19 cellular contexts compared by ENCODE assay signal in genomic region chr2:11090158-11090557, GRCh38.
DNase-seq lines count a peak whose midpoint lies in the region; ATAC-seq and TF ChIP-seq lines count a peak whose summit lies in the region.
"Had no signal": no experiment of that assay in that cellular context is flagged by ENCODE, and none has a peak within 500 bp of the region (broad histone marks: within the 10 kb centered on the region; RNA-seq: fewer than 3 reads in every experiment).

No MANE protein-coding gene starts in this region.

- H3K4me3 Mint-ChIP-seq in activated CD4-positive, alpha-beta T cell treated with anti-CD3 and anti-CD28 coated beads for 36 hours, result no peak overlapping the region
- H3K4me3 Mint-ChIP-seq in activated T-helper 17 cell treated with anti-CD3 and anti-CD28 coated beads, Interleukin-2, amount 50 U/mL, for 72 hours, result no peak overlapping the region
- H3K4me3 Mint-ChIP-seq: CD4-positive, alpha-beta memory T cell had no signal

- POLR2A ChIA-PET in activated CD4-positive, alpha-beta T cell treated with anti-CD3 and anti-CD28 coated beads for 36 hours (lab: Charles Lee), result no interaction called here
- POLR2A ChIA-PET in HCT116 (lab: Charles Lee), result no interaction called here

- H2AFZ ChIP-seq in HCT116 (ENCODE audit: low read depth, low read length, poor library complexity, severe bottlenecking), result peak overlapping the region; percentile 51

- no TSS peak for BruUV-seq in HCT116 (replicated peaks; lab: Mats Ljungman, UMichigan)

- H3K27ac Mint-ChIP-seq in activated CD4-positive, alpha-beta T cell treated with anti-CD3 and anti-CD28 coated beads for 36 hours, result no peak overlapping the region
- H3K27ac Mint-ChIP-seq in activated T-helper 17 cell treated with anti-CD3 and anti-CD28 coated beads, Interleukin-2, amount 50 U/mL, for 72 hours, result no peak overlapping the region

- peaks cover 1% of the 10 kb centered on the region for H3K27me3 Mint-ChIP-seq in activated CD4-positive, alpha-beta T cell treated with anti-CD3 and anti-CD28 coated beads for 36 hours
- H3K27me3 Mint-ChIP-seq in activated T-helper 17 cell treated with anti-CD3 and anti-CD28 coated beads, Interleukin-2, amount 50 U/mL, for 72 hours, result no peaks in the 10 kb centered on the region

- no peaks in the 10 kb centered on the region for H3K27me3 ChIP-seq in HCT116 (ENCODE audit: insufficient read depth, low read length)
- no peaks in the 10 kb centered on the region for H3K27me3 ChIP-seq in lower lobe of right lung (ENCODE audit: low read depth)
- H3K27me3 ChIP-seq: BE2C, MG63 had no signal

- RAD21 ChIA-PET in HCT116 (lab: Charles Lee; ENCODE audit: low non-redundant PET in 1 of 2, low total read pairs in 2 of 2, uncharacterized antibody in 2 of 2, unreplicated experiment in 2 of 2), result no interaction called here

- no peak for TF ChIP-seq CTCF in HCT116 (IDR thresholded peaks at IDR 0.05 in 2 of 3, conservative IDR thresholded peaks at IDR 0.05 in 1 of 3; ENCODE audit: borderline replicate concordance in 1 of 3, insufficient read depth in 1 of 3, low read depth in 2 of 3, low read length in 2 of 3)
- TF ChIP-seq CTCF in NB4 (IDR thresholded peaks at IDR 0.05; ENCODE audit: low read depth, low read length), result no peak
- no peak for TF ChIP-seq CTCF in lower lobe of right lung (IDR thresholded peaks at IDR 0.05)

- no peak overlapping the region for H3K9ac ChIP-seq in HCT116 (ENCODE audit: low read length)

- H3K27ac ChIP-seq in HCT116 (ENCODE audit: low read depth, low read length) (no peak overlapping the region), lower lobe of right lung (no peak overlapping the region)

- no peak for TF ChIP-seq RAD21 in HCT116 (IDR thresholded peaks at IDR 0.05; ENCODE audit: low read depth)

- peaks cover 0 to 9% of the 10 kb centered on the region in 2 experiments; a peak in 2 of 4 replicates for H3K4me1 ChIP-seq in HCT116 (ENCODE audit: control insufficient read depth in 1 of 2, insufficient read depth in 2 of 2, low read length in 2 of 2)
- H3K4me1 ChIP-seq in lower lobe of right lung, result no peaks in the 10 kb centered on the region
- H3K4me1 ChIP-seq: BE2C had no signal

- intact Hi-C loops in activated CD4-positive, alpha-beta T cell treated with anti-CD3 and anti-CD28 coated beads for 36 hours (cut with DNase I, micrococcal nuclease), result no loop called here
- intact Hi-C loops in HCT116 (cut with micrococcal nuclease) (no loop called here), lower lobe of right lung (cut with DNase I) (no loop called here)

- no peaks in the 10 kb centered on the region for H4K20me1 ChIP-seq in HCT116 (ENCODE audit: insufficient read depth)

- no peaks in the 10 kb centered on the region for H3K36me3 Mint-ChIP-seq in activated CD4-positive, alpha-beta T cell treated with anti-CD3 and anti-CD28 coated beads for 36 hours (ENCODE audit: low read depth)
- no peaks in the 10 kb centered on the region for H3K36me3 Mint-ChIP-seq in activated T-helper 17 cell treated with anti-CD3 and anti-CD28 coated beads, Interleukin-2, amount 50 U/mL, for 72 hours (ENCODE audit: low read depth)
- H3K36me3 Mint-ChIP-seq: CD4-positive, alpha-beta memory T cell had no signal

- DNase-seq in activated CD4-positive, alpha-beta T cell treated with anti-CD3 and anti-CD28 coated beads for 36 hours, result no peak
- no peak for DNase-seq in activated CD4-positive, alpha-beta T cell treated with anti-CD3 and anti-CD28 coated beads for 1 hour
- DNase-seq in HCT116 (ENCODE audit: low read depth, low spot score), result no peak
- peak; percentile 16 for DNase-seq in NB4 (ENCODE audit: low read depth)
- DNase-seq in lower lobe of right lung, result no peak
- no peak for DNase-seq in NCI-H1048 (lab: John Stamatoyannopoulos, UW)
- DNase-seq: BE2C; CD4-positive, alpha-beta memory T cell; GF-D8; H7; IMR-90; MG63; NCI-H187; NCI-H2107; NCI-H345; NCI-H524 treated with DMSO at 0.1 percent for 48 hours had no signal

- H3K79me2 ChIP-seq in HCT116 (ENCODE audit: insufficient read depth, low read length), result no peaks in the 10 kb centered on the region

- no peaks in the 10 kb centered on the region for H3K9me2 ChIP-seq in HCT116 (ENCODE audit: insufficient read depth)

- H3K4me1 Mint-ChIP-seq in activated CD4-positive, alpha-beta T cell treated with anti-CD3 and anti-CD28 coated beads for 36 hours, result no peaks in the 10 kb centered on the region
- no peaks in the 10 kb centered on the region for H3K4me1 Mint-ChIP-seq in activated T-helper 17 cell treated with anti-CD3 and anti-CD28 coated beads, Interleukin-2, amount 50 U/mL, for 72 hours
- H3K4me1 Mint-ChIP-seq: CD4-positive, alpha-beta memory T cell had no signal

- peak; percentile 57 for ATAC-seq in activated CD4-positive, alpha-beta T cell treated with anti-CD3 and anti-CD28 coated beads for 36 hours
- ATAC-seq in HCT116, result no peak
- ATAC-seq in activated T-helper 17 cell treated with anti-CD3 and anti-CD28 coated beads, Interleukin-2, amount 50 U/mL, for 72 hours (replicated peaks), result peak; percentile 59
- ATAC-seq in lower lobe of right lung, result no peak
- ATAC-seq in HG03097 (IDR thresholded peaks at IDR 0.05; ENCODE audit: low FRiP score, unreplicated experiment), result no peak
- ATAC-seq: Right ventricle myocardium inferior had no signal

- H3K9me3 ChIP-seq in HCT116 (ENCODE audit: control insufficient read depth in 1 of 2, insufficient read depth in 1 of 2, low read depth in 1 of 2, low read length in 2 of 2), result no peaks in the 10 kb centered on the region
- no peaks in the 10 kb centered on the region for H3K9me3 ChIP-seq in lower lobe of right lung
- H3K9me3 ChIP-seq: BE2C, MG63 had no signal

- no peaks in the 10 kb centered on the region for H3K9me3 Mint-ChIP-seq in activated CD4-positive, alpha-beta T cell treated with anti-CD3 and anti-CD28 coated beads for 36 hours (ENCODE audit: low read depth)
- no peaks in the 10 kb centered on the region for H3K9me3 Mint-ChIP-seq in activated T-helper 17 cell treated with anti-CD3 and anti-CD28 coated beads, Interleukin-2, amount 50 U/mL, for 72 hours
- H3K9me3 Mint-ChIP-seq: CD4-positive, alpha-beta memory T cell had no signal

- H3K4me2 ChIP-seq in HCT116 (ENCODE audit: low read length), result no peak overlapping the region

- TF ChIP-seq POLR2A in HCT116 (IDR thresholded peaks at IDR 0.05; ENCODE audit: borderline replicate concordance, extremely low read depth, insufficient read depth, insufficient read length), result no peak
- no peak for TF ChIP-seq POLR2A in NB4 (IDR thresholded peaks at IDR 0.05; ENCODE audit: extremely low read depth, insufficient read length)

- CTCF ChIA-PET in activated CD4-positive, alpha-beta T cell treated with anti-CD3 and anti-CD28 coated beads for 36 hours (lab: Charles Lee), result interaction anchor here (0.6 kb wide), 1 partner anchor 1901 kb away, joined by 5 read pairs; no protein-coding TSS in a partner anchor
- CTCF ChIA-PET in HCT116 (lab: Charles Lee), result no interaction called here

- H3K36me3 ChIP-seq in HCT116 (ENCODE audit: control insufficient read depth in 1 of 2, insufficient read depth in 2 of 2, low read length in 2 of 2), result no peaks in the 10 kb centered on the region
- H3K36me3 ChIP-seq in lower lobe of right lung, result no peaks in the 10 kb centered on the region
- H3K36me3 ChIP-seq: BE2C, MG63 had no signal

- H3K4me3 ChIP-seq in HCT116 (replicated peaks in 1 of 2; ENCODE audit: low read depth in 1 of 2, low read length in 2 of 2) (no peak overlapping the region), NB4 (ENCODE audit: low read depth, low read length) (no peak overlapping the region), lower lobe of right lung (no peak overlapping the region)
- H3K4me3 ChIP-seq: MG63 had no signal

TF ChIP-seq in HCT116, 20 proteins besides CTCF, POLR2A, EP300 and RAD21:
- TF ChIP-seq ZFX (IDR thresholded peaks at IDR 0.05) (no peak), MAX (IDR thresholded peaks at IDR 0.05) (no peak), EZH2phosphoT487 (IDR thresholded peaks at IDR 0.05; ENCODE audit: borderline replicate concordance) (no peak), FOSL1 (IDR thresholded peaks at IDR 0.05; ENCODE audit: low read depth) (no peak), SP1 (IDR thresholded peaks at IDR 0.05; ENCODE audit: low read depth) (no peak), YY1 (IDR thresholded peaks at IDR 0.05; ENCODE audit: extremely low read depth, insufficient replicate concordance, low read depth, low read length) (no peak), TCF7L2 (IDR thresholded peaks at IDR 0.05; ENCODE audit: borderline replicate concordance, extremely low read depth, insufficient read depth, insufficient read length) (no peak)

Comparison
In these comparisons a context has a peak if more than half of its experiments do, and no peak if none do; other contexts are left out.
1. ATAC-seq: peak in activated CD4-positive, alpha-beta T cell treated with anti-CD3 and anti-CD28 coated beads for 36 hours (single experiment) and activated T-helper 17 cell treated with anti-CD3 and anti-CD28 coated beads, Interleukin-2, amount 50 U/mL, for 72 hours (single experiment); none in HCT116 (single experiment), lower lobe of right lung (0 of 2) and HG03097 (single experiment).